In genomic region chr12:50101663-50102062, GRCh38 we compare ENCODE assay signal across 8 cellular contexts. TPM values are rescaled to one million over a fixed set of nuclear protein-coding genes. Genes with fewer than 3 reads are reported as not detected.
DNase-seq lines count a peak whose midpoint lies in the region; ATAC-seq and TF ChIP-seq lines count a peak whose summit lies in the region.

No MANE protein-coding gene starts in this region.

- no peak overlapping the region for H3K9ac ChIP-seq in HUES64 (ENCODE audit: low read depth, low read length)

- no peak overlapping the region for H3K4me3 Mint-ChIP-seq in activated CD8-positive, alpha-beta memory T cell treated with anti-CD3 and anti-CD28 coated beads, Interleukin-2, amount 10 ng/mL, durations not matched to agents 7 days and 5 days

- DNase-seq in AG09319 (ENCODE audit: extremely low read depth, low read depth), result no peak
- DNase-seq in astrocyte of the hippocampus (ENCODE audit: low read depth, low spot score), result peak; percentile 57
- DNase-seq in left lobe of liver (ENCODE audit: low spot score), result no peak
- DNase-seq in suprapubic skin (ENCODE audit: low spot score in 2 of 2), result no peak
- no peak for DNase-seq in activated CD8-positive, alpha-beta memory T cell treated with anti-CD3 and anti-CD28 coated beads, Interleukin-2, amount 10 ng/mL, durations not matched to agents 7 days and 5 days

- CTCF ChIA-PET in activated CD8-positive, alpha-beta memory T cell treated with anti-CD3 and anti-CD28 coated beads, Interleukin-2, amount 10 ng/mL, durations not matched to agents 7 days and 5 days (lab: Charles Lee), result interaction anchor here (1.1 to 5.8 kb wide), 3 partner anchors 10 to 213 kb away, joined by 3 to 42 read pairs (median 5); partner anchors contain the start of gene COX14

- TF ChIP-seq CTCF in AG09319 (IDR thresholded peaks at IDR 0.05; ENCODE audit: low read depth, low read length) (peak; percentile 54), suprapubic skin (IDR thresholded peaks at IDR 0.05) (peak in 1 of 2 donors; percentile 31)

- 70% methylated on average over 3 of the region's 3 CpGs for WGBS in HUES64
- WGBS in suprapubic skin, result 79% methylated on average over 3 of the region's 3 CpGs

- no peaks in the 10 kb centered on the region for H3K9me3 Mint-ChIP-seq in activated CD8-positive, alpha-beta memory T cell treated with anti-CD3 and anti-CD28 coated beads, Interleukin-2, amount 10 ng/mL, durations not matched to agents 7 days and 5 days (ENCODE audit: low read depth)

- no peak overlapping the region for H3K27ac Mint-ChIP-seq in activated CD8-positive, alpha-beta memory T cell treated with anti-CD3 and anti-CD28 coated beads, Interleukin-2, amount 10 ng/mL, durations not matched to agents 7 days and 5 days

- no peaks in the 10 kb centered on the region for H3K9me3 ChIP-seq in HUES64 (ENCODE audit: insufficient read depth, low read depth, low read length)
- H3K9me3 ChIP-seq in suprapubic skin, result no peaks in the 10 kb centered on the region

- no peak for TF ChIP-seq POLR2A in suprapubic skin (IDR thresholded peaks at IDR 0.05)

- ATAC-seq in left lobe of liver (peak; percentile 27), GM21528 (IDR thresholded peaks at IDR 0.05; ENCODE audit: low FRiP score, unreplicated experiment) (no peak), HG02623 (IDR thresholded peaks at IDR 0.05; ENCODE audit: unreplicated experiment) (no peak)
- no peak for ATAC-seq in activated CD8-positive, alpha-beta memory T cell treated with anti-CD3 and anti-CD28 coated beads, Interleukin-2, amount 10 ng/mL, durations not matched to agents 7 days and 5 days

- H3K27me3 ChIP-seq in HUES64 (ENCODE audit: insufficient read depth, low read length) (no peaks in the 10 kb centered on the region), suprapubic skin (no peaks in the 10 kb centered on the region)

- TF ChIP-seq EP300 in suprapubic skin (IDR thresholded peaks at IDR 0.05), result no peak

- peaks cover 24% of the 10 kb centered on the region for H3K36me3 Mint-ChIP-seq in activated CD8-positive, alpha-beta memory T cell treated with anti-CD3 and anti-CD28 coated beads, Interleukin-2, amount 10 ng/mL, durations not matched to agents 7 days and 5 days

- no peaks in the 10 kb centered on the region for H3K4me1 Mint-ChIP-seq in activated CD8-positive, alpha-beta memory T cell treated with anti-CD3 and anti-CD28 coated beads, Interleukin-2, amount 10 ng/mL, durations not matched to agents 7 days and 5 days

- H3K36me3 ChIP-seq in HUES64 (ENCODE audit: insufficient read depth, low read length) (peaks cover 46% of the 10 kb centered on the region), suprapubic skin (peaks cover 43% of the 10 kb centered on the region)

- H3K4me1 ChIP-seq in HUES64 (ENCODE audit: insufficient read depth, low read length), result peaks cover 12% of the 10 kb centered on the region
- peaks cover 26% of the 10 kb centered on the region for H3K4me1 ChIP-seq in suprapubic skin

- H3K27me3 Mint-ChIP-seq in activated CD8-positive, alpha-beta memory T cell treated with anti-CD3 and anti-CD28 coated beads, Interleukin-2, amount 10 ng/mL, durations not matched to agents 7 days and 5 days, result no peaks in the 10 kb centered on the region

- H3K4me3 ChIP-seq in HUES64 (ENCODE audit: low read length), result no peak overlapping the region
- H3K4me3 ChIP-seq in suprapubic skin, result no peak overlapping the region

- peak overlapping the region; percentile 9; the same call in 1 of the 2 replicates for H3K27ac ChIP-seq in HUES64 (ENCODE audit: low read depth, low read length)
- no peak overlapping the region for H3K27ac ChIP-seq in suprapubic skin

RNA-seq across cellular contexts. Expression of gene GPD1, which starts 2.1 kb away (rescaled TPM):
- 0.60 TPM for polyA plus RNA-seq in HUES64 (2013, experiment 1 of 2)
- polyA plus RNA-seq in HUES64 (2013, experiment 2 of 2), result 0.19 TPM
- total RNA-seq in left lobe of liver (129 TPM), suprapubic skin (10 to 100 TPM; 49.5 to 74.5 (median 61.8) TPM)
- total RNA-seq in activated CD8-positive, alpha-beta memory T cell treated with anti-CD3 and anti-CD28 coated beads, Interleukin-2, amount 10 ng/mL, durations not matched to agents 7 days and 5 days, result under 1 TPM in 1 of 2 experiments, not detected in 1; 0.30 TPM

RNA-seq across cellular contexts. Expression of gene COX14, which starts 10.4 kb away (rescaled TPM):
- polyA plus RNA-seq in HUES64 (2013, experiment 1 of 2), result 28.8 TPM
- 30.6 TPM for polyA plus RNA-seq in HUES64 (2013, experiment 2 of 2)
- total RNA-seq in left lobe of liver, result 57.0 TPM
- total RNA-seq in suprapubic skin, result 10 to 100 TPM; 29.4 to 45.5 (median 34.6) TPM
- 10 to 100 TPM; 55.1 to 64.5 TPM for total RNA-seq in activated CD8-positive, alpha-beta memory T cell treated with anti-CD3 and anti-CD28 coated beads, Interleukin-2, amount 10 ng/mL, durations not matched to agents 7 days and 5 days

RNA-seq across cellular contexts. Expression of gene SMARCD1, which starts 16.5 kb away (rescaled TPM):
- polyA plus RNA-seq in HUES64 (2013, experiment 1 of 2), result 134 TPM
- polyA plus RNA-seq in HUES64 (2013, experiment 2 of 2), result 125 TPM
- 18.6 TPM for total RNA-seq in left lobe of liver
- 10 to 100 TPM; 62.8 to 86.5 (median 69.7) TPM for total RNA-seq in suprapubic skin
- 10 to 100 TPM; 62.0 to 80.8 TPM for total RNA-seq in activated CD8-positive, alpha-beta memory T cell treated with anti-CD3 and anti-CD28 coated beads, Interleukin-2, amount 10 ng/mL, durations not matched to agents 7 days and 5 days

RNA-seq across cellular contexts. Expression of gene ASIC1, which starts 44.3 kb away (rescaled TPM):
- polyA plus RNA-seq in HUES64 (2013, experiment 1 of 2), result 3.3 TPM
- polyA plus RNA-seq in HUES64 (2013, experiment 2 of 2), result 4.5 TPM
- 0.28 TPM for total RNA-seq in left lobe of liver
- 1 to 10 TPM in 3 of 4 donors, under 1 TPM in 1; 0.59 to 2.2 (median 1.5) TPM for total RNA-seq in suprapubic skin
- 10 to 100 TPM; 19.0 to 28.3 TPM for total RNA-seq in activated CD8-positive, alpha-beta memory T cell treated with anti-CD3 and anti-CD28 coated beads, Interleukin-2, amount 10 ng/mL, durations not matched to agents 7 days and 5 days

Comparison
In these comparisons a context has a peak if more than half of its experiments do, and no peak if none do; other contexts are left out.
1. RNA of gene GPD1, which starts 2.1 kb away (total RNA-seq): 129 TPM in left lobe of liver (single experiment) and 49.5 to 74.5 TPM in suprapubic skin; 0.30 TPM in activated CD8-positive, alpha-beta memory T cell treated with anti-CD3 and anti-CD28 coated beads, Interleukin-2, amount 10 ng/mL, durations not matched to agents 7 days and 5 days; every median in the first group is over 10 times any median in the second.